7 cellular contexts compared by ENCODE assay signal in the genomic region with DNA sequence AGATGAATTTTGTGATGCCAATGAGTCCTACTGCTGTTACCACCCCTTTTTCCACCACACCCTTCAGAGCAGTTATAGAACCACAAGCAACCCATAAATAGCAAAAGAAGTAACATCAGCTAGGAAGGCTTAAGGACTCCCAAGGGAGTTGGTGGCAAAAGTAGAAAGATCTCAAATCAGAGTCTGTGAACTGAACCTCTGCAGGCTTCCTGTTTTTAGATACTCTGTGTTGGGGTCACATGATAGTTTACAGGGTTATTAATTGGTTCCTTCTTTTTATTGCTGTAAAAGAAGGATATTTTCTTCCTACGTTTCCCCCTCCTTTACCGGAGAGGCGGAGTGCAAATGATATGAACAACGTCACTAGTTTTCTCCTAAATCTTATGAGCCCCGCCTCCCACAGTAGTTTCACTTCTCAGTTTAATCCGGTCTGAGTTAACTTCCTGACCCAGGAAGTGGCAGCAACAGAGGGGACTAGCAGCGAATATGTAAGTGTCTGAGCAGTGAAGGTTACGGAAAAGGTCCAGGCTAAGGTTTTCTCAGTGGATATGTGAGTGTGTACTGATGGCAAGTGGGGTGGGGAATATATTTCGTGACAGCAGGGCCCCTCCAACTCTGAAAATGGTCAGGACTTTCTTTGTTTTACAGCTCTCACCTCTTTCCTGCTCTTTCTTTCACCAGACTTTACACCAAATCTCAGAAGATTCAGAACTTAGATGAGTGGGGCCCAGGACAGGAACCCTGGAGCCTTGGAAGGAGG. TPM values are rescaled to one million over a fixed set of nuclear protein-coding genes. Genes with fewer than 3 reads are reported as not detected.
DNase-seq lines count a peak whose midpoint lies in the region; ATAC-seq lines count a peak whose summit lies in the region.

A gene with protein sequence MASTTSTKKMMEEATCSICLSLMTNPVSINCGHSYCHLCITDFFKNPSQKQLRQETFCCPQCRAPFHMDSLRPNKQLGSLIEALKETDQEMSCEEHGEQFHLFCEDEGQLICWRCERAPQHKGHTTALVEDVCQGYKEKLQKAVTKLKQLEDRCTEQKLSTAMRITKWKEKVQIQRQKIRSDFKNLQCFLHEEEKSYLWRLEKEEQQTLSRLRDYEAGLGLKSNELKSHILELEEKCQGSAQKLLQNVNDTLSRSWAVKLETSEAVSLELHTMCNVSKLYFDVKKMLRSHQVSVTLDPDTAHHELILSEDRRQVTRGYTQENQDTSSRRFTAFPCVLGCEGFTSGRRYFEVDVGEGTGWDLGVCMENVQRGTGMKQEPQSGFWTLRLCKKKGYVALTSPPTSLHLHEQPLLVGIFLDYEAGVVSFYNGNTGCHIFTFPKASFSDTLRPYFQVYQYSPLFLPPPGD (plus strand): TSS at position 435 of the 760 bp plus-strand sequence. CDS start 3,721 bp downstream, outside the sequence.

- H3K79me1 ChIP-seq in mesendoderm (ENCODE audit: low read length), result no peaks in the 10 kb centered on the region

- no peaks in the 10 kb centered on the region for H3K27me3 ChIP-seq in mesendoderm (ENCODE audit: insufficient read depth, low read length, poor library complexity)

- no peak within 1 kb of the TSS for H3K4me3 ChIP-seq in mesendoderm (ENCODE audit: low read length)

- ATAC-seq in GM18499 (IDR thresholded peaks at IDR 0.05; ENCODE audit: insufficient read depth, unreplicated experiment) (peak; percentile 76), HG02623 (IDR thresholded peaks at IDR 0.05; ENCODE audit: unreplicated experiment) (peak; percentile 78)

- no peak within 1 kb of the TSS for H4K5ac ChIP-seq in mesendoderm (ENCODE audit: low read length)

- H2BK120ac ChIP-seq in mesendoderm (ENCODE audit: low read depth, low read length), result peak within 1 kb of the TSS; percentile 32

- H3K9ac ChIP-seq in mesendoderm (ENCODE audit: low read length), result peak within 1 kb of the TSS; percentile 48

- H3K18ac ChIP-seq in mesendoderm (ENCODE audit: low read length), result peak within 1 kb of the TSS; percentile 92

- peak; percentile 52 for DNase-seq in NCI-H2029 (lab: John Stamatoyannopoulos, UW)
- DNase-seq in activated CD4-positive, alpha-beta T cell treated with anti-CD3 and anti-CD28 coated beads, Interleukin-2, amount 50 U/mL, for 48 hours, result peak; percentile 60 to 72
- DNase-seq in effector CD4-positive, alpha-beta T cell, result peak; percentile 74
- DNase-seq in mesendoderm, result peak; percentile 76
- DNase-seq in stimulated activated CD8-positive, alpha-beta memory T cell treated with anti-CD3 and anti-CD28 coated beads, Interleukin-4, amount 100 ng/mL, for 1 hour (ENCODE audit: low read depth in 2 of 2, low spot score in 1 of 2), result peak; percentile 45 to 56

- no CpG with 5 or more reads among the region's 9 CpGs for WGBS in mesendoderm (ENCODE audit: extremely low coverage, insufficient coverage, low lambda C conversion rate)

- peak within 1 kb of the TSS; percentile 9 for H2BK15ac ChIP-seq in mesendoderm (replicated peaks; ENCODE audit: low read depth)

- no peaks in the 10 kb centered on the region for H3K79me2 ChIP-seq in mesendoderm (ENCODE audit: control insufficient read depth, insufficient read depth, low read length)

- peak within 1 kb of the TSS; percentile 84 for H3K56ac ChIP-seq in mesendoderm (ENCODE audit: low read length)

- peak within 1 kb of the TSS; percentile 22 for H3K27ac ChIP-seq in mesendoderm (ENCODE audit: low read depth, low read length)

- H3K4me2 ChIP-seq in mesendoderm (ENCODE audit: low read length), result peak within 1 kb of the TSS; percentile 37

- no peak within 1 kb of the TSS for H3K23ac ChIP-seq in mesendoderm (ENCODE audit: low read length)

- peak within 1 kb of the TSS; percentile 96 for H4K8ac ChIP-seq in mesendoderm (ENCODE audit: low read depth, low read length)

- no peaks in the 10 kb centered on the region for H3K36me3 ChIP-seq in mesendoderm (ENCODE audit: control insufficient read depth, insufficient read depth, low read length)

- H2BK5ac ChIP-seq in mesendoderm (ENCODE audit: low read length), result no peak within 1 kb of the TSS

- H3K4ac ChIP-seq in mesendoderm (ENCODE audit: low read depth, low read length), result peak within 1 kb of the TSS; percentile 90

- H2AK5ac ChIP-seq in mesendoderm (ENCODE audit: low read length), result no peak within 1 kb of the TSS

- peaks cover 7% of the 10 kb centered on the region for H3K4me1 ChIP-seq in mesendoderm (ENCODE audit: control insufficient read depth, low read depth, low read length)

RNA-seq across cellular contexts. Expression of the gene that starts here (rescaled TPM):
- polyA plus RNA-seq in mesendoderm (2013, experiment 1 of 2), result 0.66 TPM
- polyA plus RNA-seq in mesendoderm (2013, experiment 2 of 2), result 0.55 TPM
